ENCODE assay signal across 8 cellular contexts in the genomic region with DNA sequence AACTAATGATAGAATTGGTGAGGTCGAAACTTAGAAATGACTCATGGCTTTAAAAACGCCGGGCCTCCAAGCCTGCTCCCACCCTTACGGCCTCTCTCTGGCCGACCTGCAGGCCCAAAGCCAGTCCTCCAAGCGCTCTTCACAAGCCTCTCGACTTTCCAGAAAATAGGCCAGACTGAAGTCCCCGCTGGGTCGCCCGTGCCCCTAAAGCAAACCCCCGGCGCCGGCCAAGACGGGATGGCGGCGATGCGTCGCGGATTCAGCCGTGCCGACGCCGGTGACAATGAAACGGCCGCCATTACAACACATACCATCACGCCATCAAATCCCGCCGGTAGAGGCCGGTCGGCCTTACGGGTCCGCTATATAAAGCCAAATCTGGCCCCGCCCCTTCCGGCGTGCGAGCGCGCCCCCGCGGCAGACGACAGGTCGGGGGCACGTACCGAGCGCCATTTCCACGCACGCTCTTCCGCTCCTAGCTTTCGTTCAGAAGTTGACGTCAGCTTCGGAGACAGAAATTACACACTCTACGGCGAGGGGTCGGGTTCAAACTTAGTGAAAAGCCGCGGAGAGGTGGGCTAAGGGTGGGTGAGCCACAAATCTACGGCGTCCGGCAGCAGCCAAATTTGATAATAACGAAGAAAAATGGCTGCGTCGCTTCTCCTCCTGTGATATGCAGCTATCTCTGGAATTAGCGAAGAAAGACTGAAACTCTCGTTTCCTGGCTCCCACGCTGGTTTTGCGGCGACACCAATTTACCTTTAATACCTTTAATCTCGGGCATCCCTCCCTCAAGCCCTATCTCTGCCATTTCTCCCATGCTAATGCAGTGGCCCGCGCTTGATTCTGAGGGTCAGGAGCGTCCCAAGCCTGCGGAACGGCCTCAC. TPM values are rescaled to one million over a fixed set of nuclear protein-coding genes. Genes with fewer than 3 reads are reported as not detected.
DNase-seq lines count a peak whose midpoint lies in the region; ATAC-seq and FAIRE-seq lines count a peak whose summit lies in the region.

A gene (minus strand): TSS at position 340 of the 887 bp plus-strand sequence. CDS start 26 bp downstream, at position 314.

- CTCF ChIA-PET in activated CD8-positive, alpha-beta memory T cell treated with anti-CD3 and anti-CD28 coated beads, Interleukin-2, amount 10 ng/mL, durations not matched to agents 7 days and 5 days (lab: Charles Lee), result interaction anchor here (0.7 to 12.8 kb wide), 18 partner anchors 9 to 587 kb away, joined by 3 to 254 read pairs (median 4); a partner anchor contains a TSS

- no peaks in the 10 kb centered on the region for H3K9me3 Mint-ChIP-seq in activated CD8-positive, alpha-beta memory T cell treated with anti-CD3 and anti-CD28 coated beads, Interleukin-2, amount 10 ng/mL, durations not matched to agents 7 days and 5 days (ENCODE audit: low read depth)

- H3K9ac ChIP-seq in endocrine pancreas (ENCODE audit: control insufficient read depth, insufficient read depth, low read length), result peak within 1 kb of the TSS; percentile 90
- peak within 1 kb of the TSS; percentile 100 for H3K9ac ChIP-seq in mesendoderm (ENCODE audit: low read length)

- peak within 1 kb of the TSS; percentile 66 for H3K23ac ChIP-seq in mesendoderm (ENCODE audit: low read length)

- peak within 1 kb of the TSS; percentile 97 for H2AK5ac ChIP-seq in mesendoderm (ENCODE audit: low read length)

- H3K36me3 Mint-ChIP-seq in activated CD8-positive, alpha-beta memory T cell treated with anti-CD3 and anti-CD28 coated beads, Interleukin-2, amount 10 ng/mL, durations not matched to agents 7 days and 5 days, result peaks cover 48% of the 10 kb centered on the region

- peak within 1 kb of the TSS; percentile 100 for H3K56ac ChIP-seq in mesendoderm (ENCODE audit: low read length)

- H4K5ac ChIP-seq in mesendoderm (ENCODE audit: low read length), result peak within 1 kb of the TSS; percentile 47

- H3K27ac Mint-ChIP-seq in activated CD8-positive, alpha-beta memory T cell treated with anti-CD3 and anti-CD28 coated beads, Interleukin-2, amount 10 ng/mL, durations not matched to agents 7 days and 5 days, result peak within 1 kb of the TSS; percentile 92

- peak; percentile 60 for FAIRE-seq in HTR-8/SVneo (lab: Jason Lieb, UNC)

- DNase-seq in COLO668 (lab: John Stamatoyannopoulos, UW; ENCODE audit: unreplicated experiment) (peak; percentile 96), HTR-8/SVneo (ENCODE audit: insufficient read length, low spot score) (peak; percentile 87), NOMO-1 treated with dmso at 0.1 percent for 144 hours (lab: John Stamatoyannopoulos, UW; ENCODE audit: unreplicated experiment) (peak; percentile 99), mesendoderm (peak; percentile 99)
- DNase-seq in activated CD8-positive, alpha-beta memory T cell treated with anti-CD3 and anti-CD28 coated beads, Interleukin-2, amount 10 ng/mL, durations not matched to agents 7 days and 5 days, result peak; percentile 97
- peak; percentile 98 for DNase-seq in stimulated activated CD8-positive, alpha-beta memory T cell treated with anti-CD3 and anti-CD28 coated beads, Interleukin-15, amount 100 ng/mL, for 1 hour (ENCODE audit: low read depth)

- no CpG with 5 or more reads among the region's 73 CpGs for WGBS in mesendoderm (ENCODE audit: extremely low coverage, insufficient coverage, low lambda C conversion rate)

- H3K79me2 ChIP-seq in mesendoderm (ENCODE audit: control insufficient read depth, insufficient read depth, low read length), result peaks cover 47% of the 10 kb centered on the region

- H3K4me2 ChIP-seq in mesendoderm (ENCODE audit: low read length), result peak within 1 kb of the TSS; percentile 94

- H3K4me1 ChIP-seq in endocrine pancreas (ENCODE audit: control insufficient read depth, insufficient read depth, low read length) (peaks cover 8% of the 10 kb centered on the region), mesendoderm (ENCODE audit: control insufficient read depth, low read depth, low read length) (no peaks in the 10 kb centered on the region)

- H3K4me3 Mint-ChIP-seq in activated CD8-positive, alpha-beta memory T cell treated with anti-CD3 and anti-CD28 coated beads, Interleukin-2, amount 10 ng/mL, durations not matched to agents 7 days and 5 days, result peak within 1 kb of the TSS; percentile 99

- ATAC-seq in GM21360 (IDR thresholded peaks at IDR 0.05; ENCODE audit: unreplicated experiment), result peak; percentile 70
- peak; percentile 82 for ATAC-seq in activated CD8-positive, alpha-beta memory T cell treated with anti-CD3 and anti-CD28 coated beads, Interleukin-2, amount 10 ng/mL, durations not matched to agents 7 days and 5 days

- peaks cover 45% of the 10 kb centered on the region for H3K4me1 Mint-ChIP-seq in activated CD8-positive, alpha-beta memory T cell treated with anti-CD3 and anti-CD28 coated beads, Interleukin-2, amount 10 ng/mL, durations not matched to agents 7 days and 5 days

- H3K9me3 ChIP-seq in endocrine pancreas (ENCODE audit: control insufficient read depth, low read length), result no peaks in the 10 kb centered on the region

- H3K79me1 ChIP-seq in mesendoderm (ENCODE audit: low read length), result peaks cover 14% of the 10 kb centered on the region

- H2BK5ac ChIP-seq in mesendoderm (ENCODE audit: low read length), result peak within 1 kb of the TSS; percentile 89

- H3K4ac ChIP-seq in mesendoderm (ENCODE audit: low read depth, low read length), result peak within 1 kb of the TSS; percentile 83

- H3K36me3 ChIP-seq in endocrine pancreas (ENCODE audit: control insufficient read depth, insufficient read depth, low read length) (peaks cover 16% of the 10 kb centered on the region), mesendoderm (ENCODE audit: control insufficient read depth, insufficient read depth, low read length) (peaks cover 30% of the 10 kb centered on the region)

- H3K27me3 ChIP-seq in endocrine pancreas (ENCODE audit: control insufficient read depth, insufficient read depth, low read length), result no peaks in the 10 kb centered on the region
- H3K27me3 ChIP-seq in mesendoderm (ENCODE audit: insufficient read depth, low read length, poor library complexity), result no peaks in the 10 kb centered on the region

- no peaks in the 10 kb centered on the region for H3K27me3 Mint-ChIP-seq in activated CD8-positive, alpha-beta memory T cell treated with anti-CD3 and anti-CD28 coated beads, Interleukin-2, amount 10 ng/mL, durations not matched to agents 7 days and 5 days

- peak within 1 kb of the TSS; percentile 88 for H3K4me3 ChIP-seq in endocrine pancreas (ENCODE audit: control insufficient read depth, insufficient read depth, low read length)
- peak within 1 kb of the TSS; percentile 100 for H3K4me3 ChIP-seq in mesendoderm (ENCODE audit: low read length)

- H3K27ac ChIP-seq in mesendoderm (ENCODE audit: low read depth, low read length), result peak within 1 kb of the TSS; percentile 99

- no peak within 1 kb of the TSS for H2BK15ac ChIP-seq in mesendoderm (replicated peaks; ENCODE audit: low read depth)

- peak within 1 kb of the TSS; percentile 45 for H2BK120ac ChIP-seq in mesendoderm (ENCODE audit: low read depth, low read length)

- peak within 1 kb of the TSS; percentile 91 for H3K18ac ChIP-seq in mesendoderm (ENCODE audit: low read length)

- peak within 1 kb of the TSS; percentile 93 for H4K8ac ChIP-seq in mesendoderm (ENCODE audit: low read depth, low read length)

RNA-seq across cellular contexts. Expression of the gene that starts here (rescaled TPM):
- 1,000 to 10,000 TPM; 1,571 to 1,769 TPM for total RNA-seq in activated CD8-positive, alpha-beta memory T cell treated with anti-CD3 and anti-CD28 coated beads, Interleukin-2, amount 10 ng/mL, durations not matched to agents 7 days and 5 days
- polyA plus RNA-seq in mesendoderm (2013, experiment 1 of 2), result 2,149 TPM
- 2,158 TPM for polyA plus RNA-seq in mesendoderm (2013, experiment 2 of 2)

Comparison
In these comparisons a context has a peak if more than half of its experiments do, and no peak if none do; other contexts are left out.
1. Peak in every context shown above with its lines: DNase-seq, ATAC-seq, H3K4me3 ChIP-seq and H3K27ac ChIP-seq.